In the genomic region with DNA sequence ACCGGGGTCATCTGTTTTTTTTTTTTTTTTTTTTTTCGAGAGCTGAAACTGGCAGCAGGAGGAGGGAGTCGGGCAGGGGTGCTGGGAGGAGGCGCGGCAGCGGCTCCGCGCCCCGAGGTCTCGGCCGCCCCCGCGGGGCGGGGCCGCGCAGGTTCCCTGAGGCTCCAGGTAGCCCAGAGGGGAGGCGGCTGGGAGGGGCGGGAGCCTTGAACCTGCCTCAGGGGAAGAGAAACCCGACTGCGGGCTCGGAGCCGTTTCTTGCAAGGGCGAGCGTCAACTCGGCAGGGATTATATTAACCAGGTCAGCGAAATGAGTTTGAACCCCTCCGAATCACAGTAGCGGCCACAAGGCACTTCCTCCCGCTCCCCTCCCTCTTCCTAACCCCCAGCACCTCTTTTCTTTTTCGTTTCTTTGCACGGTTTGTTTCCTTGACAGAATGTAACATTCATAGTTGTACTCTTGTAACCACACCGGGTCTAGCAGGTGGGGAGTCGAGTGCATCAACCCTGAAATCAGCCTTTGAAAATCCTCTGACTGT, we compare ENCODE assay signal across 8 cellular contexts. TPM values are rescaled to one million over a fixed set of nuclear protein-coding genes. Genes with fewer than 3 reads are reported as not detected.
DNase-seq lines count a peak whose midpoint lies in the region; ATAC-seq and TF ChIP-seq lines count a peak whose summit lies in the region.

No MANE protein-coding gene starts in this region.

- peak; percentile 59 for TF ChIP-seq POLR2A in GM18505 (IDR thresholded peaks at IDR 0.05; ENCODE audit: borderline replicate concordance, extremely low read depth, insufficient read depth, insufficient read length)

- no peaks in the 10 kb centered on the region for H3K27me3 Mint-ChIP-seq in activated CD4-positive, alpha-beta memory T cell treated with anti-CD3 and anti-CD28 coated beads, Interleukin-2, amount 10 ng/mL, durations not matched to agents 7 days and 5 days

- peaks cover 33% of the 10 kb centered on the region for H3K4me1 Mint-ChIP-seq in activated CD4-positive, alpha-beta memory T cell treated with anti-CD3 and anti-CD28 coated beads, Interleukin-2, amount 10 ng/mL, durations not matched to agents 7 days and 5 days

- no peaks in the 10 kb centered on the region for H3K9me3 ChIP-seq in neutrophil
- H3K9me3 ChIP-seq in upper lobe of right lung = no peaks in the 10 kb centered on the region

- CTCF ChIA-PET in activated CD4-positive, alpha-beta memory T cell treated with anti-CD3 and anti-CD28 coated beads, Interleukin-2, amount 10 ng/mL, durations not matched to agents 7 days and 5 days (lab: Charles Lee) = interaction anchor here (0.7 to 4.3 kb wide), 32 partner anchors 10 to 255 kb away, joined by 3 to 55 read pairs (median 5); a partner anchor contains a TSS

- intact Hi-C loops in upper lobe of right lung (cut with DNase I) = no loop called here

- peak; percentile 5 for DNase-seq in NCI-H2081 treated with DMSO at 0.1 percent for 48 hours (lab: John Stamatoyannopoulos, UW)
- DNase-seq in activated CD4-positive, alpha-beta memory T cell treated with anti-CD3 and anti-CD28 coated beads, Interleukin-2, amount 10 ng/mL, durations not matched to agents 7 days and 5 days = peak; percentile 77
- DNase-seq in epithelial cell of proximal tubule (ENCODE audit: low read depth) = no peak
- peak; percentile 74 for DNase-seq in upper lobe of right lung
- DNase-seq in GDM1 (lab: John Stamatoyannopoulos, UW) = no peak

- H3K27ac ChIP-seq in neutrophil = peak overlapping the region; percentile 65
- H3K27ac ChIP-seq in upper lobe of right lung = no peak overlapping the region

- H3K27ac Mint-ChIP-seq in activated CD4-positive, alpha-beta memory T cell treated with anti-CD3 and anti-CD28 coated beads, Interleukin-2, amount 10 ng/mL, durations not matched to agents 7 days and 5 days = peak overlapping the region; percentile 93

- H3K4me3 ChIP-seq in epithelial cell of proximal tubule (ENCODE audit: low read depth, low read length) = peak overlapping the region; percentile 51
- H3K4me3 ChIP-seq in neutrophil (ENCODE audit: low read depth in 1 of 2, low read length in 1 of 2) = peak overlapping the region; percentile 64 to 65
- H3K4me3 ChIP-seq in upper lobe of right lung = peak overlapping the region; percentile 63

- H3K36me3 ChIP-seq in neutrophil = no peaks in the 10 kb centered on the region
- H3K36me3 ChIP-seq in upper lobe of right lung = no peaks in the 10 kb centered on the region

- POLR2A ChIA-PET in activated CD4-positive, alpha-beta memory T cell treated with anti-CD3 and anti-CD28 coated beads, Interleukin-2, amount 10 ng/mL, durations not matched to agents 7 days and 5 days (lab: Charles Lee) = interaction anchor here (0.7 to 5.7 kb wide), 23 partner anchors 10 to 204 kb away, joined by 3 to 75 read pairs (median 4); a partner anchor contains a TSS

- ATAC-seq in GM18505 (IDR thresholded peaks at IDR 0.05; ENCODE audit: unreplicated experiment) (peak; percentile 44), HG02759 (IDR thresholded peaks at IDR 0.05; ENCODE audit: unreplicated experiment) (peak; percentile 50), upper lobe of right lung (peak; percentile 61)

- peaks cover 23% of the 10 kb centered on the region for H3K36me3 Mint-ChIP-seq in activated CD4-positive, alpha-beta memory T cell treated with anti-CD3 and anti-CD28 coated beads, Interleukin-2, amount 10 ng/mL, durations not matched to agents 7 days and 5 days (ENCODE audit: low read depth)

- no peaks in the 10 kb centered on the region for H3K9me3 Mint-ChIP-seq in activated CD4-positive, alpha-beta memory T cell treated with anti-CD3 and anti-CD28 coated beads, Interleukin-2, amount 10 ng/mL, durations not matched to agents 7 days and 5 days

- peaks cover 38 to 48% of the 10 kb centered on the region in 2 experiments for H3K4me1 ChIP-seq in neutrophil (ENCODE audit: control insufficient read depth in 1 of 2, insufficient read depth in 1 of 2, low read depth in 1 of 2, low read length in 1 of 2)
- peaks cover 25% of the 10 kb centered on the region for H3K4me1 ChIP-seq in upper lobe of right lung

- H3K27me3 ChIP-seq in neutrophil (no peaks in the 10 kb centered on the region), upper lobe of right lung (peaks cover 38% of the 10 kb centered on the region)

- H3K4me3 Mint-ChIP-seq in activated CD4-positive, alpha-beta memory T cell treated with anti-CD3 and anti-CD28 coated beads, Interleukin-2, amount 10 ng/mL, durations not matched to agents 7 days and 5 days = peak overlapping the region; percentile 86

- TF ChIP-seq CTCF in epithelial cell of proximal tubule (conservative IDR thresholded peaks at IDR 0.05; ENCODE audit: low read depth, low read length) (no peak), neutrophil (IDR thresholded peaks at IDR 0.05) (no peak), upper lobe of right lung (IDR thresholded peaks at IDR 0.05) (no peak)

RNA-seq across cellular contexts. Expression of a gene that starts 2.0 kb away (rescaled TPM):
- total RNA-seq in activated CD4-positive, alpha-beta memory T cell treated with anti-CD3 and anti-CD28 coated beads, Interleukin-2, amount 10 ng/mL, durations not matched to agents 7 days and 5 days = 10 to 100 TPM; 27.7 to 30.3 TPM
- total RNA-seq in epithelial cell of proximal tubule (1.4 and 2.7 TPM in 2 replicates), upper lobe of right lung (2.0 TPM)

Comparison
In these comparisons a context has a peak if more than half of its experiments do, and no peak if none do; other contexts are left out.
1. DNase-seq: peak in NCI-H2081 treated with DMSO at 0.1 percent for 48 hours (single experiment), activated CD4-positive, alpha-beta memory T cell treated with anti-CD3 and anti-CD28 coated beads, Interleukin-2, amount 10 ng/mL, durations not matched to agents 7 days and 5 days (single experiment) and upper lobe of right lung (single experiment); none in epithelial cell of proximal tubule (single experiment) and GDM1 (single experiment).
2. Peak in every context shown above with its lines, with median percentiles within 50 percentile points of each other: ATAC-seq and H3K4me3 ChIP-seq.